35 cellular contexts compared by ENCODE assay signal in the genomic region with DNA sequence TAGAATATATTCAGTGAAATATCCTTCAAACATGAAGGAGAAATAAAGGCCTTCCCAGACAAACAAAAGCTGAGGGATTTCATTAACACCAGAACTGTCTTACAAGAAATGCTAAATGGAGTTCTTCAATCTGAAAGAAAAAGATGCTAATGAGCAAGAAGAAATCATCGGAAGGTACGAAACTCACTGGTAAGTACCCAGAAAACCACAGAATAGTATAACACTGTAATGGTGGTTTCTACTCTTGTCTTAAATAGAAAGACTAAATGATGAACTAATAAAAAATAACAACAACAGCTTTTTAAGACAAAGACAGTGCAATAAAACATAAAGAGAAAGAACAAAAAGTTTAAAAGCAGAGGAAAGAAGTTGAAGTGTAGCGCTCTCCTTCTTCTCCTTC. TPM values are rescaled to one million over a fixed set of nuclear protein-coding genes. Genes with fewer than 3 reads are reported as not detected.
"Had no signal": no experiment of that assay in that cellular context is flagged by ENCODE, and none has a peak within 500 bp of the region (broad histone marks: within the 10 kb centered on the region; RNA-seq: fewer than 3 reads in every experiment).

No MANE protein-coding gene starts in this region.

- H3K27me3 ChIP-seq: adrenal gland, body of pancreas, breast epithelium had no signal

- H3K9me3 ChIP-seq: adrenal gland, body of pancreas had no signal

- H3K4me1 Mint-ChIP-seq: activated B cell treated with CpG ODN at 0.5 μM for 24 hours had no signal

- H3K4me3 Mint-ChIP-seq: activated B cell treated with CpG ODN at 0.5 μM for 24 hours; activated CD4-positive, alpha-beta memory T cell treated with anti-CD3 and anti-CD28 coated beads for 36 hours; activated naive CD4-positive, alpha-beta T cell treated with anti-CD3 and anti-CD28 coated beads for 36 hours; activated T-cell treated with anti-CD3 and anti-CD28 coated beads, Interleukin-2, amount 50 U/mL, for 4 hours; activated T-helper 1 cell treated with anti-CD3 and anti-CD28 coated beads, Interleukin-12 subunit alpha, Interleukin-12 subunit beta, Interleukin-2, Interleukin-4 antibody, amounts not matched to agents 30 ng/mL and 10 ng/mL and 1 ng/mL, durations not matched to agents 14 hours and 24 hours and 36 hours had no signal

- H3K4me1 ChIP-seq: adrenal gland, body of pancreas, breast epithelium had no signal

- H3K36me3 ChIP-seq: adrenal gland, breast epithelium had no signal

- FAIRE-seq: astrocyte had no signal

- H3K27ac Mint-ChIP-seq: activated B cell treated with CpG ODN at 0.5 μM for 24 hours; activated CD4-positive, alpha-beta memory T cell treated with anti-CD3 and anti-CD28 coated beads for 36 hours; activated naive CD4-positive, alpha-beta T cell treated with anti-CD3 and anti-CD28 coated beads for 36 hours; activated naive CD4-positive, alpha-beta T cell treated with anti-CD3 and anti-CD28 coated beads, Interleukin-2, amount 50 U/mL, for 72 hours; activated T-helper 1 cell treated with anti-CD3 and anti-CD28 coated beads, Interleukin-12 subunit alpha, Interleukin-12 subunit beta, Interleukin-2, Interleukin-4 antibody, amounts not matched to agents 30 ng/mL and 10 ng/mL and 1 ng/mL, durations not matched to agents 14 hours and 24 hours and 36 hours had no signal

- H3K27ac ChIP-seq: adrenal gland, body of pancreas, breast epithelium, VCaP had no signal

- H3K9me3 Mint-ChIP-seq: activated B cell treated with CpG ODN at 0.5 μM for 24 hours; activated CD4-positive, alpha-beta memory T cell treated with anti-CD3 and anti-CD28 coated beads for 36 hours; activated T-cell treated with anti-CD3 and anti-CD28 coated beads, Interleukin-2, amount 50 U/mL, for 4 hours had no signal

- H3K4me3 ChIP-seq: adrenal gland, body of pancreas, breast epithelium had no signal

- H3K36me3 Mint-ChIP-seq: activated CD4-positive, alpha-beta memory T cell treated with anti-CD3 and anti-CD28 coated beads for 36 hours; activated naive CD4-positive, alpha-beta T cell treated with anti-CD3 and anti-CD28 coated beads, Interleukin-2, amount 50 U/mL, for 72 hours had no signal

- DNase-seq: activated B cell treated with CpG ODN at 0.5 μM for 24 hours; activated CD4-positive, alpha-beta memory T cell treated with anti-CD3 and anti-CD28 coated beads for 36 hours; activated CD4-positive, alpha-beta T cell treated with anti-CD3 and anti-CD28 coated beads for 4 hours; activated CD4-positive, alpha-beta T cell treated with anti-CD3 and anti-CD28 coated beads, Interleukin-2, amount 50 U/mL, for 1 hour; activated CD4-positive, CD25-positive, alpha-beta regulatory T cell treated with anti-CD3 and anti-CD28 coated beads, Interleukin-2, amount 50 U/mL, for 72 hours; activated CD8-positive, alpha-beta memory T cell treated with anti-CD3 and anti-CD28 coated beads, Interleukin-2, amount 50 U/mL, for 4 hours; activated gamma-delta T cell treated with Interleukin-2 at 50 U/mL for 16 hours; activated naive CD4-positive, alpha-beta T cell treated with anti-CD3 and anti-CD28 coated beads for 36 hours; activated T-cell treated with anti-CD3 and anti-CD28 coated beads for 4 hours; activated T-cell treated with anti-CD3 and anti-CD28 coated beads, Interleukin-2, amount 50 U/mL, for 4 hours; adrenal gland; body of pancreas; MM.1S; MV-4-11; NCI-H1092; NCI-H1436 treated with DMSO at 0.1 percent for 48 hours; NCI-H1694 treated with DMSO at 0.1 percent for 48 hours; NCI-H2029; NCI-H2107; NCI-H2171; NCI-H510A; NCI-H526; NCI-H748 treated with DMSO at 0.1 percent for 48 hours; OCI-M1; Right ventricle myocardium superior; SW 1271; T-helper 1 cell; T-helper 2 cell; T-helper 9 cell had no signal

- ATAC-seq: activated naive CD4-positive, alpha-beta T cell treated with anti-CD3 and anti-CD28 coated beads, Interleukin-2, amount 50 U/mL, for 72 hours; activated T-cell treated with anti-CD3 and anti-CD28 coated beads, Interleukin-2, amount 50 U/mL, for 4 hours; body of pancreas had no signal

RNA-seq across cellular contexts. Expression of gene RNF212B, which starts 18.7 kb away (rescaled TPM):
- total RNA-seq: activated B cell treated with CpG ODN at 0.5 μM for 24 hours; activated CD4-positive, alpha-beta memory T cell treated with anti-CD3 and anti-CD28 coated beads for 36 hours; activated naive CD4-positive, alpha-beta T cell treated with anti-CD3 and anti-CD28 coated beads for 36 hours; activated naive CD4-positive, alpha-beta T cell treated with anti-CD3 and anti-CD28 coated beads, Interleukin-2, amount 50 U/mL, for 72 hours; activated T-cell treated with anti-CD3 and anti-CD28 coated beads, Interleukin-2, amount 50 U/mL, for 4 hours; activated T-helper 1 cell treated with anti-CD3 and anti-CD28 coated beads, Interleukin-12 subunit alpha, Interleukin-12 subunit beta, Interleukin-2, Interleukin-4 antibody, amounts not matched to agents 30 ng/mL and 10 ng/mL and 1 ng/mL, durations not matched to agents 14 hours and 24 hours and 36 hours; adrenal gland; astrocyte; body of pancreas; breast epithelium; cardiac septum; Right ventricle myocardium superior had no signal
- polyA plus RNA-seq: adrenal gland had no signal

RNA-seq across cellular contexts. Expression of gene SLC7A8, which starts 35.6 kb away (rescaled TPM):
- total RNA-seq: activated T-helper 1 cell treated with anti-CD3 and anti-CD28 coated beads, Interleukin-12 subunit alpha, Interleukin-12 subunit beta, Interleukin-2, Interleukin-4 antibody, amounts not matched to agents 30 ng/mL and 10 ng/mL and 1 ng/mL, durations not matched to agents 14 hours and 24 hours and 36 hours had no signal
